Comparison of ENCODE assay signal across 2 cellular contexts in genomic region chr20:34331838-34332237, GRCh38.
TF ChIP-seq lines count a peak whose summit lies in the region.

No MANE protein-coding gene starts in this region.

TF ChIP-seq in HepG2, 621 proteins besides CTCF, POLR2A, EP300 and RAD21:
- TF ChIP-seq ZNF224 (CRISPR knock-in tag; IDR thresholded peaks at IDR 0.05), result 0 out of 2 replicates have a peak, but pooled peaks have one; percentile 17
- no peak for TF ChIP-seq PAXIP1 (CRISPR knock-in tag; conservative IDR thresholded peaks at IDR 0.05)
- no peak for TF ChIP-seq LRRFIP1 (CRISPR knock-in tag; conservative IDR thresholded peaks at IDR 0.05)
- no peak for TF ChIP-seq ZNF761 (CRISPR knock-in tag; conservative IDR thresholded peaks at IDR 0.05)
- TF ChIP-seq KDM5A (IDR thresholded peaks at IDR 0.05; ENCODE audit: borderline replicate concordance, low read length), result no peak
- TF ChIP-seq ZNF530 (CRISPR knock-in tag; IDR thresholded peaks at IDR 0.05; ENCODE audit: low read depth), result no peak

TF ChIP-seq in HEK293T, 16 proteins besides CTCF, POLR2A, EP300 and RAD21:
- TF ChIP-seq ARNT (IDR thresholded peaks at IDR 0.05) (no peak), FOXM1 (IDR thresholded peaks at IDR 0.05; ENCODE audit: borderline replicate concordance) (no peak), BHLHE40 (IDR thresholded peaks at IDR 0.05; ENCODE audit: borderline replicate concordance) (no peak), ELF4 (IDR thresholded peaks at IDR 0.05) (no peak), NFRKB (IDR thresholded peaks at IDR 0.05) (no peak), PKNOX1 (IDR thresholded peaks at IDR 0.05) (no peak)
